In the genomic region with DNA sequence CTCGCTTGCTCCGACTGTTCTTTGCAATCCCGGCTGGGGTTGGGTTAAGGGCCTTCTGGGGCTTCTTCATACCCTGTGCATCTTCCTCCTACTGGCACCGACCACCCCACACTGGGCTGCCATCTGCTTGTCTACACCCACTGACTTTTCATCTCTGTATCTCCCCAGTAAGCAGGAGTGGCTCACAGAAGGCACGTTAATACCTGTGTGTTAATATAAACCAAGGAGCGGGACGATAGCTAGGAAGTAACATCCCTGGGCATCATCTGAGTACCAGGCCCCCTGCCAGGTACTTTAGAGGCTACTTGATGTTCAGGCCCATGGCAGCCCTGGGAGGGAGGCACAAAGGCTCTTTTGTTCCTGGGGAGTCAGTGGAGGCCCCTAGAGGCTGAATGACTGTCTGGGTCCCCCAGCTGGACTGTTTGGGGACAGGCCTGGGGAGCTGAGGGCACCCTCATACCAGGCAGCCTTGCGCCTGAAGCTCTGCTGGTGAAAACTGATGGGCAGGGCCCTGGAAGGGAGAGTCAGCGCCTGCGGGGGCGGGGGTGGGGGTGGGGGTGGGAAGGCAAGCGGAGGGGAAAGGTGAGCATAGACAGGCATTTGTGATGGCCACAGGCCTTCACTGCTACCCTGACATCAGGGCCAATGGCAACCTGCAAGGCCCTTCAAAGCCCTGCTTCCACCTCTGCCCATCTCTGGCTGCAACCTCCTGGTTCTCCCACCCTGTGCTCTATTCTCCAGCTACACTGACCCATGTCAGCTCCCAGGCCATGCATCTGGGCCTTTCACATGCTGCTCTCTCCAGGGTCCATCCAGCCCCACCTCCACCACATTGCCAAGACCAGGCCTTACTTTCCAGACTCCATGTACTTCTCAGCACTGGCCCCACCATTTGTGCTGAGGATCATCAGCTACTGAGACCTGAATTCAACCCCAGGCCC, we compare ENCODE assay signal across 8 cellular contexts. TPM values are rescaled to one million over a fixed set of nuclear protein-coding genes. Genes with fewer than 3 reads are reported as not detected.
DNase-seq lines count a peak whose midpoint lies in the region; ATAC-seq and TF ChIP-seq lines count a peak whose summit lies in the region.

No MANE protein-coding gene starts in this region.

- peaks cover 7 to 15% of the 10 kb centered on the region in 2 donors for H3K4me1 Mint-ChIP-seq in immature natural killer cell
- peaks cover 16% of the 10 kb centered on the region for H3K4me1 Mint-ChIP-seq in stimulated activated naive CD8-positive, alpha-beta T cell treated with anti-CD3 and anti-CD28 coated beads, Interleukin-15, Interleukin-2, amounts not matched to agents 100 ng/mL and 50 ng/mL, for 24 hours (ENCODE audit: low read depth)

- H3K27me3 ChIP-seq in BE2C (no peaks in the 10 kb centered on the region), HAP-1 (ENCODE audit: low read depth) (no peaks in the 10 kb centered on the region)

- H3K4me1 ChIP-seq in BE2C = peaks cover 2% of the 10 kb centered on the region; the same call in 1 of the 2 replicates
- H3K4me1 ChIP-seq in HAP-1 = peaks cover 12% of the 10 kb centered on the region

- H3K36me3 ChIP-seq in BE2C = no peaks in the 10 kb centered on the region
- no peaks in the 10 kb centered on the region for H3K36me3 ChIP-seq in HAP-1 (replicated peaks)

- in situ Hi-C loops in HAP-1 (cut with MboI; ENCODE audit: low sequenced_read_pairs) = no loop called here

- H3K27ac Mint-ChIP-seq in activated naive CD4-positive, alpha-beta T cell treated with anti-CD3 and anti-CD28 coated beads, Interleukin-2, amount 50 U/mL, for 72 hours = peak overlapping the region; percentile 91 to 92
- H3K27ac Mint-ChIP-seq in immature natural killer cell = peak overlapping the region; percentile 71 to 95 (median 90)
- H3K27ac Mint-ChIP-seq in stimulated activated naive CD8-positive, alpha-beta T cell treated with anti-CD3 and anti-CD28 coated beads, Interleukin-15, Interleukin-2, amounts not matched to agents 100 ng/mL and 50 ng/mL, for 24 hours = peak overlapping the region; percentile 91

- no peak for DNase-seq in BE2C
- DNase-seq in HAP-1 (ENCODE audit: low spot score in 2 of 2) = no peak
- DNase-seq in activated naive CD4-positive, alpha-beta T cell treated with anti-CD3 and anti-CD28 coated beads, Interleukin-2, amount 50 U/mL, for 72 hours (ENCODE audit: low spot score in 2 of 2) = peak in 1 of 2 donors; percentile 20
- peak in 1 of 3 donors; percentile 9 for DNase-seq in immature natural killer cell
- DNase-seq in GOT3 (lab: John Stamatoyannopoulos, UW) = no peak

- peak in 1 of 2 donors; percentile 25 for ATAC-seq in activated naive CD4-positive, alpha-beta T cell treated with anti-CD3 and anti-CD28 coated beads, Interleukin-2, amount 50 U/mL, for 72 hours
- ATAC-seq in GM21381 (IDR thresholded peaks at IDR 0.05; ENCODE audit: unreplicated experiment) (no peak), GM21825 (IDR thresholded peaks at IDR 0.05; ENCODE audit: unreplicated experiment) (no peak)

- H3K4me3 ChIP-seq in BE2C (ENCODE audit: low read depth, low read length) = peak overlapping the region; percentile 62
- H3K4me3 ChIP-seq in HAP-1 = peak overlapping the region; percentile 11

- no peak for TF ChIP-seq CTCF in BE2C (IDR thresholded peaks at IDR 0.05; ENCODE audit: low read depth, low read length)

- H3K9me3 ChIP-seq in BE2C = no peaks in the 10 kb centered on the region
- H3K9me3 ChIP-seq in HAP-1 = no peaks in the 10 kb centered on the region

- peaks cover 0 to 5% (median 0%) of the 10 kb centered on the region in 3 donors for H3K27me3 Mint-ChIP-seq in immature natural killer cell (ENCODE audit: low read depth in 3 of 3)
- no peaks in the 10 kb centered on the region for H3K27me3 Mint-ChIP-seq in stimulated activated naive CD8-positive, alpha-beta T cell treated with anti-CD3 and anti-CD28 coated beads, Interleukin-15, Interleukin-2, amounts not matched to agents 100 ng/mL and 50 ng/mL, for 24 hours

- H3K4me3 Mint-ChIP-seq in immature natural killer cell = peak overlapping the region; percentile 70 to 82 (median 80)
- H3K4me3 Mint-ChIP-seq in stimulated activated naive CD8-positive, alpha-beta T cell treated with anti-CD3 and anti-CD28 coated beads, Interleukin-15, Interleukin-2, amounts not matched to agents 100 ng/mL and 50 ng/mL, for 24 hours = peak overlapping the region; percentile 68

- no peaks in the 10 kb centered on the region for H3K9me3 Mint-ChIP-seq in activated naive CD4-positive, alpha-beta T cell treated with anti-CD3 and anti-CD28 coated beads, Interleukin-2, amount 50 U/mL, for 72 hours
- H3K9me3 Mint-ChIP-seq in immature natural killer cell = no peaks in the 10 kb centered on the region
- no peaks in the 10 kb centered on the region for H3K9me3 Mint-ChIP-seq in stimulated activated naive CD8-positive, alpha-beta T cell treated with anti-CD3 and anti-CD28 coated beads, Interleukin-15, Interleukin-2, amounts not matched to agents 100 ng/mL and 50 ng/mL, for 24 hours

- H3K36me3 Mint-ChIP-seq in activated naive CD4-positive, alpha-beta T cell treated with anti-CD3 and anti-CD28 coated beads, Interleukin-2, amount 50 U/mL, for 72 hours = no peaks in the 10 kb centered on the region
- peaks cover 0 to 2% (median 0%) of the 10 kb centered on the region in 3 donors for H3K36me3 Mint-ChIP-seq in immature natural killer cell
- H3K36me3 Mint-ChIP-seq in stimulated activated naive CD8-positive, alpha-beta T cell treated with anti-CD3 and anti-CD28 coated beads, Interleukin-15, Interleukin-2, amounts not matched to agents 100 ng/mL and 50 ng/mL, for 24 hours (ENCODE audit: low read depth) = no peaks in the 10 kb centered on the region

RNA-seq across cellular contexts. Expression of a gene that starts 34.2 kb away (rescaled TPM):
- 0.32 TPM for polyA plus RNA-seq in BE2C (2012; ENCODE audit: insufficient read depth, insufficient read length, low read depth)
- 1 to 10 TPM; 1.4 to 3.2 TPM for total RNA-seq in activated naive CD4-positive, alpha-beta T cell treated with anti-CD3 and anti-CD28 coated beads, Interleukin-2, amount 50 U/mL, for 72 hours
- 10 to 100 TPM in 2 of 3 donors, 1 to 10 TPM in 1; 7.8 to 21.7 (median 12.1) TPM for polyA plus RNA-seq in immature natural killer cell

RNA-seq across cellular contexts. Expression of a gene that starts 45.3 kb away (rescaled TPM):
- 87.1 TPM for polyA plus RNA-seq in BE2C (2012; ENCODE audit: insufficient read depth, insufficient read length, low read depth)
- total RNA-seq in activated naive CD4-positive, alpha-beta T cell treated with anti-CD3 and anti-CD28 coated beads, Interleukin-2, amount 50 U/mL, for 72 hours = 100 to 1,000 TPM in 1 of 2 donors, 10 to 100 TPM in 1; 87.8 to 120 TPM
- 10 to 100 TPM; 12.9 to 23.6 (median 15.9) TPM for polyA plus RNA-seq in immature natural killer cell
